Comparison of ENCODE assay signal across 8 cellular contexts in the genomic region with DNA sequence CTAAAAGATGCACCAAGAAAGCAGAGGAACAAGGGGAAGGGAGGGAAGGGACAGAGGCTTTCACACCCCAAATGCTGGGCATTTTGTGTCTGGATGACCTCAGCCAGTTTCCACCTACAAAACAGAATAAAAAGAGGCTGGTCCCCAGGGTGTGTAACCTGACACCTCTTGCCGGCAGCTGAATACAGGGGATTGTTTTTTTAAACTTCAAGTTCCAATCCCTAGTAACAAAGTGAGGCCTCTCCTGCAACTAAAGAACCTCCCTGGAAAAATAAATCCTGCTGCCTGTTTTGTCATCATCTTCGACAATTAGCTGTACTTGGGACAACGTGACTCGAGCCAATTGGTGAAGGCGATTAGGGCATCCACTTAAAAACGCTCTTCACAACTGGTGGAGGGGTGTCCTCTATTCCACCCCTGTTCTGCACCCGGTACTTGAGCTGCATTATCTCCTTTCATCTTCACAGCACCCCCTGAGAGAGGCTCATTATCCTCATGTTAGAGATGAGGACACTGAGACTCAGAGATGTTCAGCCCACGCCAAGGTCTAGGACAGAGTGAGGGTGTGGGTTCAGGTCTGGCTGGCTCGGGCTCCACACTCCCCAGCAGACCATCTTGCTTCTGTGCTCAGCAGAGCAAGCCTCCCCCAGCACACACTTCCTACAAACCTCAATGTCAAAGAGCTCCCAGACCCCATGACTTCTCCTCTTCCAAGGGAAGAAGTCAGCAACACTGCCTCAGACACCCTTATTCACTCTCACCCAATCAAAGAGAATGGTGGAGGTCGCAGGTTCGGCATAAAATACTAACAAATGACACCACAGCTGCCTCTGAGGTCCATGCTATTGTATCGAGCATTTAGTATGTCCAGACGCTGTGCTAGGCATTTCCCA. TPM values are rescaled to one million over a fixed set of nuclear protein-coding genes. Genes with fewer than 3 reads are reported as not detected.
DNase-seq lines count a peak whose midpoint lies in the region; ATAC-seq and TF ChIP-seq lines count a peak whose summit lies in the region.

No MANE protein-coding gene starts in this region.

- H3K27ac Mint-ChIP-seq in activated CD4-positive, alpha-beta memory T cell treated with anti-CD3 and anti-CD28 coated beads, Interleukin-2, amount 10 ng/mL, durations not matched to agents 7 days and 5 days, result peak overlapping the region; percentile 72
- H3K27ac Mint-ChIP-seq in stimulated activated naive CD8-positive, alpha-beta T cell treated with anti-CD3 and anti-CD28 coated beads, Interleukin-15, Interleukin-2, amounts not matched to agents 100 ng/mL and 50 ng/mL, for 24 hours, result peak overlapping the region; percentile 95

- no peak overlapping the region for H3K4me3 ChIP-seq in tibial artery

- peak; percentile 64 to 65 for ATAC-seq in left cardiac atrium
- no peak for ATAC-seq in HG03139 (IDR thresholded peaks at IDR 0.05; ENCODE audit: unreplicated experiment)
- no peak for ATAC-seq in GM18517 (IDR thresholded peaks at IDR 0.05; ENCODE audit: unreplicated experiment)

- DNase-seq in ELR (ENCODE audit: low read depth) (peak; percentile 31), NCI-H1417 (lab: John Stamatoyannopoulos, UW) (peak; percentile 71 to 94 (median 77)), left cardiac atrium (peak; percentile 44), tibial artery (no peak)
- no peak for DNase-seq in activated CD4-positive, alpha-beta memory T cell treated with anti-CD3 and anti-CD28 coated beads, Interleukin-2, amount 10 ng/mL, durations not matched to agents 7 days and 5 days

- no peak overlapping the region for H3K27ac ChIP-seq in tibial artery

- H3K27me3 Mint-ChIP-seq in activated CD4-positive, alpha-beta memory T cell treated with anti-CD3 and anti-CD28 coated beads, Interleukin-2, amount 10 ng/mL, durations not matched to agents 7 days and 5 days, result no peaks in the 10 kb centered on the region
- no peaks in the 10 kb centered on the region for H3K27me3 Mint-ChIP-seq in stimulated activated naive CD8-positive, alpha-beta T cell treated with anti-CD3 and anti-CD28 coated beads, Interleukin-15, Interleukin-2, amounts not matched to agents 100 ng/mL and 50 ng/mL, for 24 hours

- CTCF ChIA-PET in activated CD4-positive, alpha-beta memory T cell treated with anti-CD3 and anti-CD28 coated beads, Interleukin-2, amount 10 ng/mL, durations not matched to agents 7 days and 5 days (lab: Charles Lee), result interaction anchor here (0.7 to 1.3 kb wide), 5 partner anchors 9 to 98 kb away, joined by 3 to 5 read pairs (median 3); partner anchors contain the start of gene ITPKB

- no peaks in the 10 kb centered on the region for H3K9me3 ChIP-seq in tibial artery

- intact Hi-C loops in left cardiac atrium (cut with DNase I), result no loop called here
- intact Hi-C loops in tibial artery (cut with DNase I; ENCODE audit: low total_unique reads), result no loop called here

- H3K4me3 Mint-ChIP-seq in activated CD4-positive, alpha-beta memory T cell treated with anti-CD3 and anti-CD28 coated beads, Interleukin-2, amount 10 ng/mL, durations not matched to agents 7 days and 5 days, result peak overlapping the region; percentile 57
- H3K4me3 Mint-ChIP-seq in stimulated activated naive CD8-positive, alpha-beta T cell treated with anti-CD3 and anti-CD28 coated beads, Interleukin-15, Interleukin-2, amounts not matched to agents 100 ng/mL and 50 ng/mL, for 24 hours, result peak overlapping the region; percentile 76

- no peak for TF ChIP-seq CTCF in tibial artery (IDR thresholded peaks at IDR 0.05)

- peaks cover 83% of the 10 kb centered on the region for H3K4me1 Mint-ChIP-seq in activated CD4-positive, alpha-beta memory T cell treated with anti-CD3 and anti-CD28 coated beads, Interleukin-2, amount 10 ng/mL, durations not matched to agents 7 days and 5 days
- H3K4me1 Mint-ChIP-seq in stimulated activated naive CD8-positive, alpha-beta T cell treated with anti-CD3 and anti-CD28 coated beads, Interleukin-15, Interleukin-2, amounts not matched to agents 100 ng/mL and 50 ng/mL, for 24 hours (ENCODE audit: low read depth), result peaks cover 98% of the 10 kb centered on the region

- H3K4me1 ChIP-seq in tibial artery, result peaks cover 0 to 24% (median 10%) of the 10 kb centered on the region in 4 donors

- no peaks in the 10 kb centered on the region for H3K27me3 ChIP-seq in tibial artery

- peaks cover 0 to 5% (median 1%) of the 10 kb centered on the region in 3 donors for H3K36me3 ChIP-seq in tibial artery

- no peaks in the 10 kb centered on the region for H3K9me3 Mint-ChIP-seq in activated CD4-positive, alpha-beta memory T cell treated with anti-CD3 and anti-CD28 coated beads, Interleukin-2, amount 10 ng/mL, durations not matched to agents 7 days and 5 days
- no peaks in the 10 kb centered on the region for H3K9me3 Mint-ChIP-seq in stimulated activated naive CD8-positive, alpha-beta T cell treated with anti-CD3 and anti-CD28 coated beads, Interleukin-15, Interleukin-2, amounts not matched to agents 100 ng/mL and 50 ng/mL, for 24 hours

- peaks cover 72% of the 10 kb centered on the region for H3K36me3 Mint-ChIP-seq in activated CD4-positive, alpha-beta memory T cell treated with anti-CD3 and anti-CD28 coated beads, Interleukin-2, amount 10 ng/mL, durations not matched to agents 7 days and 5 days (ENCODE audit: low read depth)
- peaks cover 38% of the 10 kb centered on the region for H3K36me3 Mint-ChIP-seq in stimulated activated naive CD8-positive, alpha-beta T cell treated with anti-CD3 and anti-CD28 coated beads, Interleukin-15, Interleukin-2, amounts not matched to agents 100 ng/mL and 50 ng/mL, for 24 hours (ENCODE audit: low read depth)

- POLR2A ChIA-PET in activated CD4-positive, alpha-beta memory T cell treated with anti-CD3 and anti-CD28 coated beads, Interleukin-2, amount 10 ng/mL, durations not matched to agents 7 days and 5 days (lab: Charles Lee), result interaction anchor here (0.7 to 0.8 kb wide), 2 partner anchors 44 to 56 kb away, joined by 3 read pairs; no protein-coding TSS in a partner anchor

RNA-seq across cellular contexts. Expression of gene ITPKB, which starts 15.2 kb away (rescaled TPM):
- 10 to 100 TPM; 43.6 to 44.4 TPM for total RNA-seq in activated CD4-positive, alpha-beta memory T cell treated with anti-CD3 and anti-CD28 coated beads, Interleukin-2, amount 10 ng/mL, durations not matched to agents 7 days and 5 days
- 10 to 100 TPM; 13.8 to 18.3 TPM for total RNA-seq in left cardiac atrium

Comparison
In these comparisons a context has a peak if more than half of its experiments do, and no peak if none do; other contexts are left out.
1. DNase-seq: peak in ELR (single experiment), NCI-H1417 (3 of 3) and left cardiac atrium (single experiment); none in activated CD4-positive, alpha-beta memory T cell treated with anti-CD3 and anti-CD28 coated beads, Interleukin-2, amount 10 ng/mL, durations not matched to agents 7 days and 5 days (single experiment) and tibial artery (0 of 2).
2. ATAC-seq: peak in left cardiac atrium (2 of 2); none in HG03139 (single experiment) and GM18517 (single experiment).